In genomic region chr2:73205611-73206010, GRCh38 we compare ENCODE assay signal across 2 cellular contexts.
TF ChIP-seq lines count a peak whose summit lies in the region.

No MANE protein-coding gene starts in this region.

TF ChIP-seq in SK-N-SH treated with all-trans-retinoic acid at 6 μM for 48 hours, 23 proteins besides CTCF, POLR2A, EP300 and RAD21:
- TF ChIP-seq CREB5 (CRISPR knock-in tag; IDR thresholded peaks at IDR 0.05; ENCODE audit: low read depth) (no peak), ZC3H10 (CRISPR knock-in tag; IDR thresholded peaks at IDR 0.05) (no peak), ZFP3 (CRISPR knock-in tag; IDR thresholded peaks at IDR 0.05) (no peak), OSR1 (CRISPR knock-in tag; IDR thresholded peaks at IDR 0.05) (no peak), TCF4 (CRISPR knock-in tag; IDR thresholded peaks at IDR 0.05; ENCODE audit: borderline replicate concordance) (no peak)

TF ChIP-seq in SK-N-SH, 30 proteins besides CTCF, POLR2A, EP300 and RAD21:
- TF ChIP-seq SMC3 (IDR thresholded peaks at IDR 0.05; ENCODE audit: low read depth, low read length) (no peak), RFX5 (IDR thresholded peaks at IDR 0.05; ENCODE audit: low read length) (no peak), REST (IDR thresholded peaks at IDR 0.05; ENCODE audit: low read depth, low read length) (no peak), TAF1 (IDR thresholded peaks at IDR 0.05; ENCODE audit: borderline replicate concordance, low read depth, low read length) (no peak), USF2 (IDR thresholded peaks at IDR 0.05; ENCODE audit: borderline replicate concordance, low read depth, low read length) (no peak), TCF12 (IDR thresholded peaks at IDR 0.05) (no peak; the same call in 1 of the 2 replicates), SIN3A (IDR thresholded peaks at IDR 0.05; ENCODE audit: borderline replicate concordance, low read depth, low read length) (no peak), RCOR1 (IDR thresholded peaks at IDR 0.05; ENCODE audit: low read length) (no peak), EZH2phosphoT487 (IDR thresholded peaks at IDR 0.05; ENCODE audit: borderline replicate concordance, low read depth) (no peak), MEF2A (IDR thresholded peaks at IDR 0.05; ENCODE audit: borderline replicate concordance, low read depth) (no peak)
- TF ChIP-seq, protein P1, sequence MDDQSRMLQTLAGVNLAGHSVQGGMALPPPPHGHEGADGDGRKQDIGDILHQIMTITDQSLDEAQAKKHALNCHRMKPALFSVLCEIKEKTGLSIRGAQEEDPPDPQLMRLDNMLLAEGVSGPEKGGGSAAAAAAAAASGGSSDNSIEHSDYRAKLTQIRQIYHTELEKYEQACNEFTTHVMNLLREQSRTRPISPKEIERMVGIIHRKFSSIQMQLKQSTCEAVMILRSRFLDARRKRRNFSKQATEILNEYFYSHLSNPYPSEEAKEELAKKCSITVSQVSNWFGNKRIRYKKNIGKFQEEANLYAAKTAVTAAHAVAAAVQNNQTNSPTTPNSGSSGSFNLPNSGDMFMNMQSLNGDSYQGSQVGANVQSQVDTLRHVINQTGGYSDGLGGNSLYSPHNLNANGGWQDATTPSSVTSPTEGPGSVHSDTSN (IDR thresholded peaks at IDR 0.05) = no peak
